ENCODE assay signal across 16 cellular contexts in genomic region chr2:3440486-3440885, GRCh38.
"Had no signal": no experiment of that assay in that cellular context is flagged by ENCODE, and none has a peak within 500 bp of the region (broad histone marks: within the 10 kb centered on the region; RNA-seq: fewer than 3 reads in every experiment).

No MANE protein-coding gene starts in this region.

- H3K4me3 ChIP-seq: colonic mucosa, tibial artery had no signal

- H2AFZ ChIP-seq: parathyroid adenoma had no signal

- H3K4me3 Mint-ChIP-seq: activated T-cell treated with anti-CD3 and anti-CD28 coated beads, Interleukin-2, amount 50 U/mL, for 4 hours; stimulated activated memory B cell treated with anti-CD40 and anti-IgM and Interleukin-4, amounts not matched to agents 10 μg/mL and 1 μg/mL and 100 μg/mL, for 72 hours had no signal

- H3K9ac ChIP-seq: parathyroid adenoma had no signal

- H3K4me1 ChIP-seq: colonic mucosa, tibial artery had no signal

- DNase-seq: activated CD4-positive, alpha-beta T cell treated with anti-CD3 and anti-CD28 coated beads for 1 hour; activated CD4-positive, alpha-beta T cell treated with anti-CD3 and anti-CD28 coated beads, Interleukin-2, amount 50 U/mL, for 4 hours; activated gamma-delta T cell; activated T-cell treated with anti-CD3 and anti-CD28 coated beads, Interleukin-2, amount 50 U/mL, for 4 hours; colonic mucosa; effector CD4-positive, alpha-beta T cell; foreskin fibroblast; head of caudate nucleus; naive thymus-derived CD4-positive, alpha-beta T cell; retina; stimulated activated CD4-positive, alpha-beta T cell treated with anti-CD3 and anti-CD28 coated beads, Interleukin-2, amount 100 ng/mL, for 48 hours; T-helper 9 cell; tibial artery had no signal

- H3K9me3 Mint-ChIP-seq: activated naive CD4-positive, alpha-beta T cell treated with anti-CD3 and anti-CD28 coated beads, Interleukin-2, amount 50 U/mL, for 72 hours; activated T-cell treated with anti-CD3 and anti-CD28 coated beads, Interleukin-2, amount 50 U/mL, for 4 hours; naive thymus-derived CD4-positive, alpha-beta T cell; stimulated activated memory B cell treated with anti-CD40 and anti-IgM and Interleukin-4, amounts not matched to agents 10 μg/mL and 1 μg/mL and 100 μg/mL, for 72 hours had no signal

- H3K27me3 Mint-ChIP-seq: naive thymus-derived CD4-positive, alpha-beta T cell; stimulated activated memory B cell treated with anti-CD40 and anti-IgM and Interleukin-4, amounts not matched to agents 10 μg/mL and 1 μg/mL and 100 μg/mL, for 72 hours had no signal

- H3K27ac Mint-ChIP-seq: stimulated activated memory B cell treated with anti-CD40 and anti-IgM and Interleukin-4, amounts not matched to agents 10 μg/mL and 1 μg/mL and 100 μg/mL, for 72 hours had no signal

- H3K27ac ChIP-seq: colonic mucosa, parathyroid adenoma, tibial artery had no signal

- ATAC-seq: activated naive CD4-positive, alpha-beta T cell treated with anti-CD3 and anti-CD28 coated beads, Interleukin-2, amount 50 U/mL, for 72 hours; activated T-cell treated with anti-CD3 and anti-CD28 coated beads, Interleukin-2, amount 50 U/mL, for 4 hours; naive thymus-derived CD4-positive, alpha-beta T cell; stimulated activated memory B cell treated with anti-CD40 and anti-IgM and Interleukin-4, amounts not matched to agents 10 μg/mL and 1 μg/mL and 100 μg/mL, for 72 hours had no signal

- H3K9me3 ChIP-seq: colonic mucosa, tibial artery had no signal

- H3K27me3 ChIP-seq: colonic mucosa, tibial artery had no signal

- H3K36me3 ChIP-seq: colonic mucosa had no signal
